ENCODE assay signal across 8 cellular contexts in the genomic region with DNA sequence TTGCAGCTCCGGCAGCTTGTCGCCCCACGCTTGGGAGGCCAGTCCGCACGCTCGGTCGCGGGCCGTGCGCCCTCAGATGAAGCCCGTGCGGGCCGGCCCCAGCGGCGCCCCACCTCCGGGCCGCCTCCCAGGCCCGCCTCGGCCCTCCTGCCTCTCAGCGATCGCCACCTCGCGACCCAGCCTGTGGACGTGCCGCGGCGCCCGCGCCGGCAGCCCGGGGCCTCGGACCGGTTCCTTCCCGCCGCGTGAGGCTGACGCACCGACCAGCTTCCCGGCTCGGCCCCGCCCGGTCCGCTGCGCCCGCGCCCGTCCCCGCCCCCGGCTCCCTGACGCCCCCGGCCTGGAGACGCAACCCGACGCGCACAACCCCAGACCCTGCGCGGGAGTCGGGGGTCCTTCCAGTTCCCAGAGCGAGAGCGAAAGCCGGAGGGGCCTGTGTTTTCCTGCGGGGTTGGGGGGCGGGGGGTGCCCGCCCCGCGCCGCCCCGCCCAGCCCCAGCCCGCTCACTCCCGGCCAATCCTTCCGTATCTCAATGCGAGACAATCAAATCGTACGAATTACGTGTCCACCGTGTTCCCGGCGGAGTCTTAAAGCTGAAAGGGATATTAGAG. TPM values are rescaled to one million over a fixed set of nuclear protein-coding genes. Genes with fewer than 3 reads are reported as not detected.
DNase-seq lines count a peak whose midpoint lies in the region; ATAC-seq and TF ChIP-seq lines count a peak whose summit lies in the region.

TSS of gene ERO1A (minus strand) at position 78 of the 611 bp plus-strand sequence. CDS start at position 1, 77 bp downstream.

- peak within 1 kb of the TSS; percentile 96 to 99 for H3K9ac ChIP-seq in mucosa of rectum (ENCODE audit: low read depth in 1 of 2, low read length in 2 of 2)

- TF ChIP-seq CTCF in Calu3 (IDR thresholded peaks at IDR 0.05; ENCODE audit: unreplicated experiment) (no peak), epithelial cell of proximal tubule (conservative IDR thresholded peaks at IDR 0.05; ENCODE audit: low read depth, low read length) (no peak)

- peak within 1 kb of the TSS; percentile 86 for H3K27ac Mint-ChIP-seq in Calu3 (ENCODE audit: unreplicated experiment)

- H3K4me1 Mint-ChIP-seq in Calu3 (ENCODE audit: low read depth, unreplicated experiment), result peaks cover 41% of the 10 kb centered on the region

- H3K4me1 ChIP-seq in mucosa of rectum (ENCODE audit: control insufficient read depth in 2 of 2, insufficient read depth in 2 of 2, low read length in 2 of 2), result peaks cover 2 to 20% of the 10 kb centered on the region in 2 donors

- H3K9me3 Mint-ChIP-seq in Calu3 (ENCODE audit: low read depth, unreplicated experiment), result no peaks in the 10 kb centered on the region

- peaks cover 33% of the 10 kb centered on the region for H3K36me3 Mint-ChIP-seq in Calu3 (ENCODE audit: insufficient read depth, unreplicated experiment)

- peak within 1 kb of the TSS; percentile 97 to 98 for H3K27ac ChIP-seq in mucosa of rectum (ENCODE audit: low read depth in 2 of 2, low read length in 2 of 2)

- no peaks in the 10 kb centered on the region for H3K9me3 ChIP-seq in mucosa of rectum (ENCODE audit: control insufficient read depth in 2 of 2, low read length in 2 of 2)

- ATAC-seq in GM21360 (IDR thresholded peaks at IDR 0.05; ENCODE audit: unreplicated experiment), result peak; percentile 63

- CTCF ChIA-PET in Calu3 (lab: Charles Lee), result interaction anchor here (0.6 to 1.2 kb wide), 4 partner anchors 11 to 1785 kb away, joined by 3 to 4 read pairs (median 3); partner anchors contain the start of gene STYX

- H3K4me3 ChIP-seq in epithelial cell of proximal tubule (ENCODE audit: low read depth, low read length), result peak within 1 kb of the TSS; percentile 86
- peak within 1 kb of the TSS; percentile 88 to 92 for H3K4me3 ChIP-seq in mucosa of rectum (ENCODE audit: low read length in 2 of 2)

- no TSS peak for BruUV-seq in Calu3 (replicated peaks; lab: Mats Ljungman, UMichigan)

- H3K27me3 ChIP-seq in mucosa of rectum (ENCODE audit: control insufficient read depth in 2 of 2, insufficient read depth in 2 of 2, low read length in 2 of 2), result no peaks in the 10 kb centered on the region

- peak within 1 kb of the TSS; percentile 90 for H3K4me3 Mint-ChIP-seq in Calu3 (ENCODE audit: low read depth, unreplicated experiment)

- no peaks in the 10 kb centered on the region for H3K27me3 Mint-ChIP-seq in Calu3 (ENCODE audit: unreplicated experiment)

- DNase-seq in Calu3 (peak; percentile 83), HT-29 (ENCODE audit: low spot score) (peak; percentile 68), NOMO-1 treated with dmso at 0.1 percent for 144 hours (lab: John Stamatoyannopoulos, UW; ENCODE audit: unreplicated experiment) (peak; percentile 50), activated T-cell treated with anti-CD3 and anti-CD28 coated beads for 48 hours (ENCODE audit: low read depth) (peak; percentile 75), epithelial cell of proximal tubule (ENCODE audit: low read depth) (no peak)
- DNase-seq in stimulated activated CD8-positive, alpha-beta memory T cell treated with anti-CD3 and anti-CD28 coated beads, Interleukin-7, amount 100 ng/mL, for 1 hour (ENCODE audit: low read depth in 2 of 2), result peak; percentile 24 to 30

- H3K36me3 ChIP-seq in mucosa of rectum (ENCODE audit: control insufficient read depth in 2 of 2, insufficient read depth in 2 of 2, low read length in 2 of 2), result no peaks in the 10 kb centered on the region

- intact Hi-C loops in Calu3 (cut with micrococcal nuclease; ENCODE audit: unreplicated experiment), result no loop called here

RNA-seq across cellular contexts. Expression of gene ERO1A, which starts in this region (rescaled TPM):
- 117 and 129 TPM in 2 replicates for total RNA-seq in Calu3 (2022)
- total RNA-seq in HT-29 (2014; rRNA removed; shearing (Covaris generic)), result 58.8 and 62.2 TPM in 2 replicates
- total RNA-seq in epithelial cell of proximal tubule, result 79.4 and 105 TPM in 2 replicates
